17 cellular contexts compared by ENCODE assay signal in the genomic region with DNA sequence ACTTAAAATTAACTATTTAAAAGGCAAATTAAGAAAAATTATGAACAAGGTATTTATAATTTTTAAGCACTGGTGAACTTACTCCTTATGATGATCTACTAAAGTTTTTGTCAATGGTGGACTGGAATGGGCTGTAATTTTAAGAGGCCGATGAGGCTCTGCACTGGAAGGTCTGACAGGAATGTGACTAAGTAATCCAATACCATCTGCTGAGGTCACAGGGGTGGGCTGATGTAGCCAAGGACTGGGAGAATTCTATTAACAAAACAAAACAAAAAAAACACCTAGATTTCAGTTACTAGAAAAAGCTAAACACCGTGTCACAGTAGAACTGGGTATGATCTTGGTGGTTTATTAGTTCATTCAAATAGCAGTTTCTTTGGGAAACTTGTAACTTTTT.
DNase-seq lines count a peak whose midpoint lies in the region; ATAC-seq, FAIRE-seq and TF ChIP-seq lines count a peak whose summit lies in the region.
"Had no signal": no experiment of that assay in that cellular context is flagged by ENCODE, and none has a peak within 500 bp of the region (broad histone marks: within the 10 kb centered on the region; RNA-seq: fewer than 3 reads in every experiment).

No MANE protein-coding gene starts in this region.

- H3K9me3 ChIP-seq in MM.1S (replicated peaks; ENCODE audit: insufficient read depth, low read length): no peaks in the 10 kb centered on the region

- H3K9ac ChIP-seq in MM.1S (ENCODE audit: low read length): no peak overlapping the region

- no peaks in the 10 kb centered on the region for H3K9me2 ChIP-seq in MM.1S (replicated peaks; ENCODE audit: insufficient read depth, low read length)

- peaks cover 73% of the 10 kb centered on the region for H3K36me3 Mint-ChIP-seq in nephron (ENCODE audit: low read depth)

- H3K9me3 Mint-ChIP-seq in nephron: no peaks in the 10 kb centered on the region
- H3K9me3 Mint-ChIP-seq: neural crest cell had no signal

- peaks cover 54% of the 10 kb centered on the region for H3K4me1 ChIP-seq in MM.1S (ENCODE audit: low read length)

- H3K27me3 Mint-ChIP-seq in nephron (ENCODE audit: low read depth): no peaks in the 10 kb centered on the region

- no peaks in the 10 kb centered on the region for H3K36me3 ChIP-seq in MM.1S (replicated peaks; ENCODE audit: insufficient read depth, low read length)

- no peak overlapping the region for H2AFZ ChIP-seq in MM.1S (ENCODE audit: low read length)

- H3K27me3 ChIP-seq in MM.1S (replicated peaks; ENCODE audit: insufficient read depth, low read length): no peaks in the 10 kb centered on the region

- 0 out of 2 replicates have a peak overlapping the region, but pooled peaks have one; percentile 77 for H3K27ac ChIP-seq in MM.1S (ENCODE audit: low read length)
- H3K27ac ChIP-seq: HL-60 had no signal

- TF ChIP-seq CTCF in MM.1S (IDR thresholded peaks at IDR 0.05; ENCODE audit: low read length) (no peak), nephron (IDR thresholded peaks at IDR 0.05; ENCODE audit: unreplicated experiment in 3 of 3) (no peak)

- peak overlapping the region in 1 of 3 experiments; percentile 54 for H3K4me3 Mint-ChIP-seq in nephron
- H3K4me3 Mint-ChIP-seq: neural crest cell; stimulated activated effector memory CD8-positive, alpha-beta T cell treated with anti-CD3 and anti-CD28 coated beads, Interleukin-12 subunit alpha, Interleukin-12 subunit beta, amount 100 ng/mL, for 72 hours had no signal

- peaks cover 33% of the 10 kb centered on the region for H3F3A ChIP-seq in MM.1S (ENCODE audit: insufficient read depth, low read length)

- DNase-seq in G401 (ENCODE audit: low spot score): peak; percentile 71
- no peak for DNase-seq in MM.1S
- no peak for DNase-seq in T1000 (lab: John Stamatoyannopoulos, UW)
- no peak for DNase-seq in medulla oblongata (ENCODE audit: extremely low spot score)
- DNase-seq in GM19240 (ENCODE audit: insufficient read length, low spot score): no peak
- DNase-seq: activated naive CD4-positive, alpha-beta T cell; COR-L47; NCI-H1048; NCI-H524 treated with DMSO at 0.1 percent for 48 hours; SHP77 had no signal

- ATAC-seq in GM21717 (IDR thresholded peaks at IDR 0.05; ENCODE audit: unreplicated experiment): no peak
- ATAC-seq: stimulated activated effector memory CD8-positive, alpha-beta T cell treated with anti-CD3 and anti-CD28 coated beads, Interleukin-12 subunit alpha, Interleukin-12 subunit beta, amount 100 ng/mL, for 72 hours had no signal

- FAIRE-seq in endometrium (lab: Jason Lieb, UNC): peak; percentile 21
- FAIRE-seq: GM12891 had no signal

- H4K20me1 ChIP-seq in MM.1S (ENCODE audit: insufficient read depth, low read length): no peaks in the 10 kb centered on the region

- H3K4me2 ChIP-seq in MM.1S (ENCODE audit: low read depth, low read length): peak overlapping the region; percentile 68; the same call in 1 of the 2 replicates

- in situ Hi-C loops in G401 (cut with HindIII; ENCODE audit: low sequenced_read_pairs): no loop called here

- no peak overlapping the region for H3K4me3 ChIP-seq in MM.1S (ENCODE audit: low read length)

- H3K79me2 ChIP-seq in MM.1S (ENCODE audit: low read length): peaks cover 72% of the 10 kb centered on the region

- peak overlapping the region; percentile 59 to 86 (median 83) for H3K27ac Mint-ChIP-seq in nephron

- H3K4me1 Mint-ChIP-seq in nephron: peaks cover 60% of the 10 kb centered on the region
